In genomic region chr7:1536768-1537630, GRCh38 we compare ENCODE assay signal across 9 cellular contexts. TPM values are rescaled to one million over a fixed set of nuclear protein-coding genes. Genes with fewer than 3 reads are reported as not detected.
DNase-seq lines count a peak whose midpoint lies in the region; ATAC-seq, FAIRE-seq and TF ChIP-seq lines count a peak whose summit lies in the region.
"Had no signal": no experiment of that assay in that cellular context is flagged by ENCODE, and none has a peak within 500 bp of the region (broad histone marks: within the 10 kb centered on the region; RNA-seq: fewer than 3 reads in every experiment).

No MANE protein-coding gene starts in this region.

- H3F3A ChIP-seq in smooth muscle cell (ENCODE audit: low read depth): peaks cover 13% of the 10 kb centered on the region

- peak overlapping the region; percentile 18 to 62 for H3K4me3 ChIP-seq in kidney (ENCODE audit: low read length in 2 of 2)
- peak overlapping the region; percentile 44 for H3K4me3 ChIP-seq in smooth muscle cell

- intact Hi-C loops in kidney (cut with DNase I): no loop called here

- DNase-seq in activated naive CD8-positive, alpha-beta T cell treated with anti-CD3 and anti-CD28 coated beads for 36 hours: no peak
- DNase-seq in activated naive CD8-positive, alpha-beta T cell treated with anti-CD3 and anti-CD28 coated beads, Interleukin-2, amount 50 U/mL, for 24 hours: no peak
- DNase-seq in caudate nucleus (lab: John Stamatoyannopoulos, UW) (peak in 32 of 61 donors; percentile 9 to 70 (median 35)), kidney (peak; percentile 99), smooth muscle cell (lab: John Stamatoyannopoulos, UW; ENCODE audit: unreplicated experiment) (peak; percentile 88), NCI-H82 treated with DMSO at 0.1 percent for 48 hours (lab: John Stamatoyannopoulos, UW; ENCODE audit: unreplicated experiment) (no peak)
- no peak for DNase-seq in T-helper 2 cell treated with Interferon-gamma antibody and Interleukin-4, amounts not matched to agents 5 μg/mL and 100 μg/mL, for 36 hours (ENCODE audit: low spot score)
- DNase-seq: DND-41 had no signal

- H4K20me1 ChIP-seq in smooth muscle cell (ENCODE audit: low read depth): peaks cover 19% of the 10 kb centered on the region

- H3K36me3 Mint-ChIP-seq in activated naive CD8-positive, alpha-beta T cell treated with anti-CD3 and anti-CD28 coated beads for 36 hours: peaks cover 3% of the 10 kb centered on the region
- H3K36me3 Mint-ChIP-seq in activated naive CD8-positive, alpha-beta T cell treated with anti-CD3 and anti-CD28 coated beads, Interleukin-2, amount 50 U/mL, for 24 hours (ENCODE audit: low read depth): peaks cover 1% of the 10 kb centered on the region
- H3K36me3 Mint-ChIP-seq in T-helper 2 cell treated with Interferon-gamma antibody and Interleukin-4, amounts not matched to agents 5 μg/mL and 100 μg/mL, for 36 hours (ENCODE audit: low read depth): peaks cover 12% of the 10 kb centered on the region

- peak overlapping the region; percentile 92 to 93 for H3K9ac ChIP-seq in kidney (ENCODE audit: low read length in 2 of 2)
- H3K9ac ChIP-seq in smooth muscle cell (ENCODE audit: low read depth): peak overlapping the region; percentile 97

- 12% methylated on average over 50 of the region's 57 CpGs for WGBS in smooth muscle cell (ENCODE audit: low lambda C conversion rate)

- no peak for ATAC-seq in activated naive CD8-positive, alpha-beta T cell treated with anti-CD3 and anti-CD28 coated beads, Interleukin-2, amount 50 U/mL, for 24 hours
- ATAC-seq in HG03039 (IDR thresholded peaks at IDR 0.05; ENCODE audit: unreplicated experiment): no peak

- no peaks in the 10 kb centered on the region for H3K27me3 ChIP-seq in smooth muscle cell (ENCODE audit: low read depth)

- no peaks in the 10 kb centered on the region for H3K9me3 ChIP-seq in kidney (ENCODE audit: control insufficient read depth in 1 of 2, low read length in 2 of 2)
- H3K9me3 ChIP-seq in smooth muscle cell (replicated peaks; ENCODE audit: low read depth): no peaks in the 10 kb centered on the region

- no peak overlapping the region for H2AFZ ChIP-seq in smooth muscle cell (ENCODE audit: low read depth)

- peaks cover 21 to 29% of the 10 kb centered on the region in 2 donors for H3K4me1 ChIP-seq in kidney (ENCODE audit: control insufficient read depth in 1 of 2, insufficient read depth in 1 of 2, low read depth in 1 of 2, low read length in 2 of 2)
- H3K4me1 ChIP-seq in smooth muscle cell (ENCODE audit: low read depth): peaks cover 16% of the 10 kb centered on the region

- H3K4me3 Mint-ChIP-seq in activated naive CD8-positive, alpha-beta T cell treated with anti-CD3 and anti-CD28 coated beads for 36 hours: no peak overlapping the region
- no peak overlapping the region for H3K4me3 Mint-ChIP-seq in activated naive CD8-positive, alpha-beta T cell treated with anti-CD3 and anti-CD28 coated beads, Interleukin-2, amount 50 U/mL, for 24 hours
- H3K4me3 Mint-ChIP-seq in T-helper 2 cell treated with Interferon-gamma antibody and Interleukin-4, amounts not matched to agents 5 μg/mL and 100 μg/mL, for 36 hours: no peak overlapping the region

- peaks cover 21% of the 10 kb centered on the region for H3K4me1 Mint-ChIP-seq in activated naive CD8-positive, alpha-beta T cell treated with anti-CD3 and anti-CD28 coated beads for 36 hours
- peaks cover 27% of the 10 kb centered on the region for H3K4me1 Mint-ChIP-seq in activated naive CD8-positive, alpha-beta T cell treated with anti-CD3 and anti-CD28 coated beads, Interleukin-2, amount 50 U/mL, for 24 hours
- peaks cover 15% of the 10 kb centered on the region for H3K4me1 Mint-ChIP-seq in T-helper 2 cell treated with Interferon-gamma antibody and Interleukin-4, amounts not matched to agents 5 μg/mL and 100 μg/mL, for 36 hours (ENCODE audit: low read depth)

- H3K27ac ChIP-seq in caudate nucleus (ENCODE audit: low read depth, low read length) (peak overlapping the region; percentile 89), kidney (ENCODE audit: low read depth in 2 of 2, low read length in 2 of 2) (peak overlapping the region; percentile 99 to 100), smooth muscle cell (ENCODE audit: low read depth) (peak overlapping the region; percentile 99)

- H3K27me3 Mint-ChIP-seq in activated naive CD8-positive, alpha-beta T cell treated with anti-CD3 and anti-CD28 coated beads for 36 hours: no peaks in the 10 kb centered on the region
- no peaks in the 10 kb centered on the region for H3K27me3 Mint-ChIP-seq in activated naive CD8-positive, alpha-beta T cell treated with anti-CD3 and anti-CD28 coated beads, Interleukin-2, amount 50 U/mL, for 24 hours
- no peaks in the 10 kb centered on the region for H3K27me3 Mint-ChIP-seq in T-helper 2 cell treated with Interferon-gamma antibody and Interleukin-4, amounts not matched to agents 5 μg/mL and 100 μg/mL, for 36 hours (ENCODE audit: low read depth)

- TF ChIP-seq CTCF in kidney (IDR thresholded peaks at IDR 0.05; ENCODE audit: borderline replicate concordance, extremely low read depth, insufficient read depth) (no peak), smooth muscle cell (IDR thresholded peaks at IDR 0.05; ENCODE audit: borderline replicate concordance, insufficient read depth, poor library complexity, severe bottlenecking) (no peak)

- H3K4me2 ChIP-seq in smooth muscle cell: peak overlapping the region; percentile 82

- no peaks in the 10 kb centered on the region for H3K9me3 Mint-ChIP-seq in activated naive CD8-positive, alpha-beta T cell treated with anti-CD3 and anti-CD28 coated beads for 36 hours
- H3K9me3 Mint-ChIP-seq in activated naive CD8-positive, alpha-beta T cell treated with anti-CD3 and anti-CD28 coated beads, Interleukin-2, amount 50 U/mL, for 24 hours: no peaks in the 10 kb centered on the region
- no peaks in the 10 kb centered on the region for H3K9me3 Mint-ChIP-seq in T-helper 2 cell treated with Interferon-gamma antibody and Interleukin-4, amounts not matched to agents 5 μg/mL and 100 μg/mL, for 36 hours

- no peak for FAIRE-seq in kidney (lab: Jason Lieb, UNC)

- H3K79me2 ChIP-seq in smooth muscle cell (ENCODE audit: low read depth): peaks cover 43% of the 10 kb centered on the region

- H3K27ac Mint-ChIP-seq in activated naive CD8-positive, alpha-beta T cell treated with anti-CD3 and anti-CD28 coated beads for 36 hours: peak overlapping the region; percentile 38
- H3K27ac Mint-ChIP-seq in activated naive CD8-positive, alpha-beta T cell treated with anti-CD3 and anti-CD28 coated beads, Interleukin-2, amount 50 U/mL, for 24 hours: no peak overlapping the region
- no peak overlapping the region for H3K27ac Mint-ChIP-seq in T-helper 2 cell treated with Interferon-gamma antibody and Interleukin-4, amounts not matched to agents 5 μg/mL and 100 μg/mL, for 36 hours

- H3K36me3 ChIP-seq in kidney (ENCODE audit: control insufficient read depth in 1 of 2, insufficient read depth in 2 of 2, low read length in 2 of 2) (peaks cover 0 to 12% of the 10 kb centered on the region in 2 donors), smooth muscle cell (ENCODE audit: low read depth) (no peaks in the 10 kb centered on the region)

RNA-seq across cellular contexts. Expression of gene MAFK, which starts 6.5 kb away (rescaled TPM):
- 10 to 100 TPM; 39.1 to 43.7 TPM for total RNA-seq in activated naive CD8-positive, alpha-beta T cell treated with anti-CD3 and anti-CD28 coated beads for 36 hours
- total RNA-seq in kidney (37.0 TPM), smooth muscle cell (8.5 and 8.8 TPM in 2 replicates)
- polyA plus RNA-seq in kidney (ENCODE audit: insufficient read depth, low read depth, low replicate concordance) (12.9 TPM), smooth muscle cell (2.8 and 4.4 TPM in 2 replicates)

RNA-seq across cellular contexts. Expression of gene TMEM184A, which starts 19.0 kb away (rescaled TPM):
- total RNA-seq in activated naive CD8-positive, alpha-beta T cell treated with anti-CD3 and anti-CD28 coated beads for 36 hours: under 1 TPM; 0.14 to 0.22 TPM
- total RNA-seq in kidney (11.0 TPM), smooth muscle cell (4.8 and 6.6 TPM in 2 replicates)
- polyA plus RNA-seq in kidney (ENCODE audit: insufficient read depth, low read depth, low replicate concordance) (6.8 TPM), smooth muscle cell (1.6 and 4.5 TPM in 2 replicates)

RNA-seq across cellular contexts. Expression of gene INTS1, which starts 32.8 kb away (rescaled TPM):
- total RNA-seq in activated naive CD8-positive, alpha-beta T cell treated with anti-CD3 and anti-CD28 coated beads for 36 hours: 10 to 100 TPM; 88.9 to 94.1 TPM
- 91.3 TPM for total RNA-seq in kidney
- 62.8 TPM for polyA plus RNA-seq in kidney (ENCODE audit: insufficient read depth, low read depth, low replicate concordance)
- total RNA-seq in smooth muscle cell: 18.2 and 18.9 TPM in 2 replicates
- 48.0 and 51.2 TPM in 2 replicates for polyA plus RNA-seq in smooth muscle cell

RNA-seq across cellular contexts. Expression of gene PSMG3, which starts 32.8 kb away (rescaled TPM):
- 10 to 100 TPM; 55.1 to 57.0 TPM for total RNA-seq in activated naive CD8-positive, alpha-beta T cell treated with anti-CD3 and anti-CD28 coated beads for 36 hours
- 29.7 TPM for total RNA-seq in kidney
- 66.6 TPM for polyA plus RNA-seq in kidney (ENCODE audit: insufficient read depth, low read depth, low replicate concordance)
- 24.5 and 30.7 TPM in 2 replicates for total RNA-seq in smooth muscle cell
- polyA plus RNA-seq in smooth muscle cell: 45.2 and 45.3 TPM in 2 replicates

Comparison
In these comparisons a context has a peak if more than half of its experiments do, and no peak if none do; other contexts are left out.
1. DNase-seq: peak in caudate nucleus (32 of 61), kidney (single experiment) and smooth muscle cell (single experiment); none in activated naive CD8-positive, alpha-beta T cell treated with anti-CD3 and anti-CD28 coated beads for 36 hours (single experiment), activated naive CD8-positive, alpha-beta T cell treated with anti-CD3 and anti-CD28 coated beads, Interleukin-2, amount 50 U/mL, for 24 hours (single experiment), T-helper 2 cell treated with Interferon-gamma antibody and Interleukin-4, amounts not matched to agents 5 μg/mL and 100 μg/mL, for 36 hours (single experiment) and NCI-H82 treated with DMSO at 0.1 percent for 48 hours (single experiment).
2. Peak in every context shown above with its lines, with median percentiles within 50 percentile points of each other: H3K27ac ChIP-seq.